In the genomic region with DNA sequence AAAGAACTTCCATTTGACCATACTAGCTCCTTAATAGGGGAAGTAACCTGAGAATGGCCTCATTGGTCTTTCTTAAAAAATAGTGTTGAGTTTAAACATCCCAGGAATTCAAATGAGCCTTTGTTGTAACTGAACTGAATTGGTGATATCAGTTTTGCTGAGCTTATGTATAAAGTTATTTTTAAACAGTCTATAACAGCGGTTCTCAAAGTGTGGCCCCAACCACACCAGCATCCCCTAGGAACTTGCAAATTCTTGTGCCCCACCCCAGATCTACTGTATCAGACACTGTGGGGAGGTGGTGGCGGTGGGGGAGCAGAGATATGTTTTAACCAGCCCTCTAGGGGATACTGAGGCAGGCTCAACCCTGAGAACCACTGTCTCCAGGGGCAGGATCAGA, we compare ENCODE assay signal across 25 cellular contexts.
"Had no signal": no experiment of that assay in that cellular context is flagged by ENCODE, and none has a peak within 500 bp of the region (broad histone marks: within the 10 kb centered on the region; RNA-seq: fewer than 3 reads in every experiment).

No MANE protein-coding gene starts in this region.

- H3K27me3 Mint-ChIP-seq: type B pancreatic cell had no signal

- H3K27ac Mint-ChIP-seq: activated CD8-positive, alpha-beta T cell treated with anti-CD3 and anti-CD28 coated beads for 36 hours; activated T-helper 17 cell treated with anti-CD3 and anti-CD28 coated beads, Interleukin-2, amount 50 U/mL, for 72 hours; natural killer cell treated with Interleukin-12 subunit alpha and Interleukin-12 subunit beta and Interleukin-15 and Interleukin-18, amount 100 ng/mL, for 72 hours; type B pancreatic cell; WTC11 had no signal

- H3K36me3 ChIP-seq: colonic mucosa, gastroesophageal sphincter, vagina had no signal

- H3K4me3 Mint-ChIP-seq: activated CD8-positive, alpha-beta T cell treated with anti-CD3 and anti-CD28 coated beads for 36 hours; activated T-cell treated with anti-CD3 and anti-CD28 coated beads, Interleukin-2, amount 50 U/mL, for 4 hours; activated T-helper 17 cell treated with anti-CD3 and anti-CD28 coated beads, Interleukin-2, amount 50 U/mL, for 72 hours; natural killer cell treated with Interleukin-12 subunit alpha and Interleukin-12 subunit beta and Interleukin-15 and Interleukin-18, amount 100 ng/mL, for 72 hours; type B pancreatic cell; WTC11 had no signal

- H3K9me3 ChIP-seq: colonic mucosa, gastroesophageal sphincter, heart left ventricle, lower lobe of right lung, testis, vagina had no signal

- ATAC-seq: activated CD8-positive, alpha-beta T cell treated with anti-CD3 and anti-CD28 coated beads for 36 hours; activated T-cell treated with anti-CD3 and anti-CD28 coated beads, Interleukin-2, amount 50 U/mL, for 4 hours; activated T-helper 17 cell treated with anti-CD3 and anti-CD28 coated beads, Interleukin-2, amount 50 U/mL, for 72 hours; gastroesophageal sphincter; heart left ventricle; left lobe of liver; lower lobe of right lung; natural killer cell treated with Interleukin-12 subunit alpha and Interleukin-12 subunit beta and Interleukin-15 and Interleukin-18, amount 100 ng/mL, for 72 hours; WTC11 had no signal

- H3K4me1 ChIP-seq: colonic mucosa had no signal

- H3K27ac ChIP-seq: colonic mucosa, dorsolateral prefrontal cortex, gastroesophageal sphincter, lower lobe of right lung had no signal

- H3K4me3 ChIP-seq: colonic mucosa, dorsolateral prefrontal cortex, gastroesophageal sphincter, heart left ventricle, lower lobe of right lung, testis, vagina had no signal

- DNase-seq: activated CD4-positive, alpha-beta T cell treated with anti-CD3 and anti-CD28 coated beads, Interleukin-2, amount 50 U/mL, for 1 hour; activated CD8-positive, alpha-beta T cell treated with anti-CD3 and anti-CD28 coated beads for 36 hours; activated gamma-delta T cell treated with Interleukin-2 at 50 U/mL for 16 hours; activated naive CD4-positive, alpha-beta T cell treated with anti-CD3 and anti-CD28 coated beads, Interleukin-2, amount 50 U/mL, for 16 hours; activated T-cell treated with anti-CD3 and anti-CD28 coated beads, Interleukin-2, amount 50 U/mL, for 4 hours; amniotic stem cell; colonic mucosa; dorsolateral prefrontal cortex; effector memory CD4-positive, alpha-beta T cell; erythroblast; heart left ventricle; lower lobe of right lung; mesendoderm; stimulated activated CD4-positive, alpha-beta T cell treated with anti-CD3 and anti-CD28 coated beads, Interleukin-2, amount 100 ng/mL, for 48 hours; stimulated activated naive CD4-positive, alpha-beta T cell treated with Interleukin-2 at 50 U/mL for 16 hours; T-helper 2 cell; testis had no signal

- H3K36me3 Mint-ChIP-seq: natural killer cell treated with Interleukin-12 subunit alpha and Interleukin-12 subunit beta and Interleukin-15 and Interleukin-18, amount 100 ng/mL, for 72 hours had no signal

- H3K27me3 ChIP-seq: colonic mucosa, dorsolateral prefrontal cortex, gastroesophageal sphincter, heart left ventricle, testis, vagina had no signal

- H3K4me1 Mint-ChIP-seq: activated T-helper 17 cell treated with anti-CD3 and anti-CD28 coated beads, Interleukin-2, amount 50 U/mL, for 72 hours had no signal

- FAIRE-seq: bronchial epithelial cell had no signal

- H3K9me3 Mint-ChIP-seq: activated CD8-positive, alpha-beta T cell treated with anti-CD3 and anti-CD28 coated beads for 36 hours; activated T-cell treated with anti-CD3 and anti-CD28 coated beads, Interleukin-2, amount 50 U/mL, for 4 hours; activated T-helper 17 cell treated with anti-CD3 and anti-CD28 coated beads, Interleukin-2, amount 50 U/mL, for 72 hours; natural killer cell treated with Interleukin-12 subunit alpha and Interleukin-12 subunit beta and Interleukin-15 and Interleukin-18, amount 100 ng/mL, for 72 hours; type B pancreatic cell; WTC11 had no signal
